ENCODE assay signal across 31 cellular contexts in genomic region chr16:71848622-71849021, GRCh38. TPM values are rescaled to one million over a fixed set of nuclear protein-coding genes. Genes with fewer than 3 reads are reported as not detected.
"Had no signal": no experiment of that assay in that cellular context is flagged by ENCODE, and none has a peak within 500 bp of the region (broad histone marks: within the 10 kb centered on the region; RNA-seq: fewer than 3 reads in every experiment).

No MANE protein-coding gene starts in this region.

- H3K4me3 ChIP-seq: ascending aorta, cardiac muscle cell, coronary artery, esophagus squamous epithelium, left ventricle myocardium inferior, lung, pancreas, prostate gland, smooth muscle cell, upper lobe of left lung had no signal

- FAIRE-seq: islet of Langerhans, pancreas had no signal

- H3K27me3 Mint-ChIP-seq: activated CD4-positive, alpha-beta T cell treated with anti-CD3 and anti-CD28 coated beads for 36 hours; activated naive CD4-positive, alpha-beta T cell treated with anti-CD3 and anti-CD28 coated beads, Interleukin-2, amount 10 ng/mL, durations not matched to agents 7 days and 5 days; activated naive CD8-positive, alpha-beta T cell treated with anti-CD3 and anti-CD28 coated beads, Interleukin-2, amount 10 ng/mL, durations not matched to agents 7 days and 5 days; brain; stimulated activated memory B cell treated with anti-CD40 and anti-IgM and Interleukin-4, amounts not matched to agents 10 μg/mL and 1 μg/mL and 100 μg/mL, for 72 hours; stimulated activated naive CD8-positive, alpha-beta T cell treated with anti-CD3 and anti-CD28 coated beads, Interleukin-15, amount 100 ng/mL, for 72 hours; T-cell had no signal

- H3K9me3 Mint-ChIP-seq: activated naive CD4-positive, alpha-beta T cell treated with anti-CD3 and anti-CD28 coated beads, Interleukin-2, amount 10 ng/mL, durations not matched to agents 7 days and 5 days; activated naive CD8-positive, alpha-beta T cell treated with anti-CD3 and anti-CD28 coated beads, Interleukin-2, amount 10 ng/mL, durations not matched to agents 7 days and 5 days; brain; neural crest cell; stimulated activated memory B cell treated with anti-CD40 and anti-IgM and Interleukin-4, amounts not matched to agents 10 μg/mL and 1 μg/mL and 100 μg/mL, for 72 hours; stimulated activated naive CD8-positive, alpha-beta T cell treated with anti-CD3 and anti-CD28 coated beads, Interleukin-15, amount 100 ng/mL, for 72 hours; T-cell; T-helper 2 cell treated with Interferon-gamma antibody and Interleukin-4, amounts not matched to agents 5 μg/mL and 100 μg/mL, for 36 hours had no signal

- H3K4me2 ChIP-seq: smooth muscle cell had no signal

- H3K27ac Mint-ChIP-seq: activated CD4-positive, alpha-beta T cell treated with anti-CD3 and anti-CD28 coated beads for 36 hours; activated naive CD4-positive, alpha-beta T cell treated with anti-CD3 and anti-CD28 coated beads, Interleukin-2, amount 10 ng/mL, durations not matched to agents 7 days and 5 days; activated naive CD8-positive, alpha-beta T cell treated with anti-CD3 and anti-CD28 coated beads, Interleukin-2, amount 10 ng/mL, durations not matched to agents 7 days and 5 days; brain; stimulated activated memory B cell treated with anti-CD40 and anti-IgM and Interleukin-4, amounts not matched to agents 10 μg/mL and 1 μg/mL and 100 μg/mL, for 72 hours; T-cell had no signal

- ATAC-seq: activated CD4-positive, alpha-beta T cell treated with anti-CD3 and anti-CD28 coated beads for 36 hours; pancreas; stimulated activated memory B cell treated with anti-CD40 and anti-IgM and Interleukin-4, amounts not matched to agents 10 μg/mL and 1 μg/mL and 100 μg/mL, for 72 hours; stimulated activated naive CD8-positive, alpha-beta T cell treated with anti-CD3 and anti-CD28 coated beads, Interleukin-15, amount 100 ng/mL, for 72 hours; T-cell had no signal

- DNase-seq: activated CD4-positive, alpha-beta T cell treated with anti-CD3 and anti-CD28 coated beads for 36 hours; activated CD4-positive, alpha-beta T cell treated with anti-CD3 and anti-CD28 coated beads, Interleukin-2, amount 50 U/mL, for 48 hours; activated CD4-positive, CD25-positive, alpha-beta regulatory T cell; activated gamma-delta T cell; activated naive CD4-positive, alpha-beta T cell treated with anti-CD3 and anti-CD28 coated beads, Interleukin-2, amount 10 ng/mL, durations not matched to agents 7 days and 5 days; activated naive CD8-positive, alpha-beta T cell treated with anti-CD3 and anti-CD28 coated beads, Interleukin-2, amount 10 ng/mL, durations not matched to agents 7 days and 5 days; esophagus squamous epithelium; foreskin melanocyte; left ventricle myocardium inferior; mesendoderm; nucleus accumbens; pancreas; stimulated activated CD4-positive, alpha-beta T cell treated with anti-CD3 and anti-CD28 coated beads, Interleukin-1b, Interleukin-23, amount 100 ng/mL, for 48 hours; stimulated activated CD4-positive, alpha-beta T cell treated with anti-CD3 and anti-CD28 coated beads, Interleukin-4, amount 100 ng/mL, for 4 hours; stimulated activated CD8-positive, alpha-beta memory T cell treated with anti-CD3 and anti-CD28 coated beads, Interleukin-4, amount 100 ng/mL, for 48 hours; stimulated activated naive CD8-positive, alpha-beta T cell treated with anti-CD3 and anti-CD28 coated beads, Interleukin-15, amount 100 ng/mL, for 72 hours; substantia nigra; T-cell; upper lobe of left lung had no signal

- H3K4me3 Mint-ChIP-seq: activated CD4-positive, alpha-beta T cell treated with anti-CD3 and anti-CD28 coated beads for 36 hours; activated naive CD4-positive, alpha-beta T cell treated with anti-CD3 and anti-CD28 coated beads, Interleukin-2, amount 10 ng/mL, durations not matched to agents 7 days and 5 days; activated naive CD8-positive, alpha-beta T cell treated with anti-CD3 and anti-CD28 coated beads, Interleukin-2, amount 10 ng/mL, durations not matched to agents 7 days and 5 days; stimulated activated memory B cell treated with anti-CD40 and anti-IgM and Interleukin-4, amounts not matched to agents 10 μg/mL and 1 μg/mL and 100 μg/mL, for 72 hours; stimulated activated naive CD8-positive, alpha-beta T cell treated with anti-CD3 and anti-CD28 coated beads, Interleukin-15, amount 100 ng/mL, for 72 hours; T-helper 2 cell treated with Interferon-gamma antibody and Interleukin-4, amounts not matched to agents 5 μg/mL and 100 μg/mL, for 36 hours had no signal

- H3K27me3 ChIP-seq: ascending aorta, cardiac muscle cell, esophagus squamous epithelium, pancreas, upper lobe of left lung had no signal

- H3K9me3 ChIP-seq: ascending aorta, esophagus squamous epithelium, left ventricle myocardium inferior, pancreas, prostate gland, upper lobe of left lung had no signal

- H3K27ac ChIP-seq: ascending aorta, cardiac muscle cell, coronary artery, epithelial cell of prostate, esophagus squamous epithelium, left ventricle myocardium inferior, pancreas, prostate gland, upper lobe of left lung had no signal

RNA-seq across cellular contexts. Expression of gene ZNF821, which starts 35.4 kb away (rescaled TPM):
- total RNA-seq: ascending aorta had no signal
